ENCODE assay signal across 18 cellular contexts in the genomic region with DNA sequence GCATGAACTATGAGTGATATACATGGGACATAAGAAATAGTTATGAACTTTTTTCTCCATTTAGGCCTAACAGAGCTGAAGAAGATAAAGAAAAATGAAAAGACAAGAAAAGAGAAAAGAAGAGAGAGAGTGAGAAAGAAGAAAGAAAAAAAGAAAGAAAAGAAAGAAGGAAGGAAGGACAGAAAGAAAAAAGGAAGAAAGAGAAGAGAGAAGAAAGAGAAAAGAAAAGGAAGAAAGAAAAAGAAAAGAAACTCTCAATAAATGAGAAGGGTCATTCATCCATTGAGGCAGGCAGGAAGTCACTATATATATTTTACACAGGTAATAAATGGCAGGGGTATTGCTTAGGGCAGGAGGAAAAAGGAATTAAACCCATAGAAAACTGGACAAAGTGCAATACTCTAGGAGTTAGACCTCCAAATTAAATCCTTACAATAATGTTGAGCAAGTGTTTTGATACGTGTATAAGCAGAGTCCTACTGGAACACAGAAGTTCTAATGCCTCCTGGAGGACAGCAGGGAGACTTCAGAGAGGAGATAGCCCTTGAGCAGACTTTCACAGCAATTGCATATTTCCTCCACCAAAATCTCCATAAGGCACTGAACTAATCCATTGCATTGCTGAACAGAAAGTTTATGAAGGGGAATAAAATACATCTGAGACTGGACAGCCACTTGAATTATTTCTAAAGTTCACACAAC.
DNase-seq lines count a peak whose midpoint lies in the region; ATAC-seq and TF ChIP-seq lines count a peak whose summit lies in the region.
"Had no signal": no experiment of that assay in that cellular context is flagged by ENCODE, and none has a peak within 500 bp of the region (broad histone marks: within the 10 kb centered on the region; RNA-seq: fewer than 3 reads in every experiment).

No MANE protein-coding gene starts in this region.

- ATAC-seq in left cardiac atrium = no peak
- ATAC-seq: Panc1; stimulated activated effector memory CD8-positive, alpha-beta T cell treated with anti-CD3 and anti-CD28 coated beads, Interleukin-12 subunit alpha, Interleukin-12 subunit beta, amount 100 ng/mL, for 72 hours had no signal

- intact Hi-C loops in left cardiac atrium (cut with DNase I) = loop anchor here in 1 of 2 donors (5.0 kb wide), 1 partner anchor 48 kb away; no protein-coding TSS in a partner anchor

- no peak overlapping the region for H3K9ac ChIP-seq in smooth muscle cell (ENCODE audit: low read depth)

- H3K9me3 ChIP-seq in HEK293 (ENCODE audit: control insufficient read depth, insufficient read depth, low read depth, low read length) (no peaks in the 10 kb centered on the region), smooth muscle cell (replicated peaks; ENCODE audit: low read depth) (no peaks in the 10 kb centered on the region)
- H3K9me3 ChIP-seq: adrenal gland, MG63, pancreas had no signal

- TF ChIP-seq CTCF in HEK293 (tag by site-specific recombination; IDR thresholded peaks at IDR 0.05) (no peak), NB4 (IDR thresholded peaks at IDR 0.05; ENCODE audit: low read depth, low read length) (no peak), epithelial cell of esophagus (IDR thresholded peaks at IDR 0.05; ENCODE audit: insufficient read depth, low read depth, low read length, missing control alignments) (peak; percentile 28), smooth muscle cell (IDR thresholded peaks at IDR 0.05; ENCODE audit: borderline replicate concordance, insufficient read depth, poor library complexity, severe bottlenecking) (no peak)

- no peaks in the 10 kb centered on the region for H3K27me3 ChIP-seq in smooth muscle cell (ENCODE audit: low read depth)
- H3K27me3 ChIP-seq: adrenal gland, MG63, pancreas had no signal

- H3K36me3 ChIP-seq in HEK293 (ENCODE audit: control insufficient read depth in 2 of 2, insufficient read depth in 1 of 2, low read length in 2 of 2) (no peaks in the 10 kb centered on the region), smooth muscle cell (ENCODE audit: low read depth) (no peaks in the 10 kb centered on the region)
- H3K36me3 ChIP-seq: adrenal gland, MG63, pancreas had no signal

- peak overlapping the region; percentile 68 for H3K4me2 ChIP-seq in smooth muscle cell

- peaks cover 3% of the 10 kb centered on the region; the same call in 1 of the 2 replicates for H3K4me1 ChIP-seq in HEK293 (ENCODE audit: control insufficient read depth, insufficient read depth, low read length)
- peaks cover 3% of the 10 kb centered on the region for H3K4me1 ChIP-seq in smooth muscle cell (ENCODE audit: low read depth)

- H3F3A ChIP-seq in smooth muscle cell (ENCODE audit: low read depth) = peaks cover 11% of the 10 kb centered on the region

- no peaks in the 10 kb centered on the region for H4K20me1 ChIP-seq in smooth muscle cell (ENCODE audit: low read depth)

- CTCF ChIA-PET in HEK293 (lab: Yijun Ruan, JAX) = interaction anchor here (0.7 kb wide), 1 partner anchor 304 kb away, joined by 3 read pairs; no protein-coding TSS in a partner anchor

- POLR2A ChIA-PET in HEK293 (lab: Yijun Ruan, JAX) = no interaction called here

- H3K79me2 ChIP-seq in smooth muscle cell (ENCODE audit: low read depth) = no peaks in the 10 kb centered on the region

- H3K4me3 ChIP-seq in HEK293 (ENCODE audit: low read depth, low read length) = no peak overlapping the region
- no peak overlapping the region for H3K4me3 ChIP-seq in NB4 (ENCODE audit: low read depth, low read length)
- H3K4me3 ChIP-seq in epithelial cell of esophagus (ENCODE audit: low read length) = no peak overlapping the region
- no peak overlapping the region for H3K4me3 ChIP-seq in smooth muscle cell
- H3K4me3 ChIP-seq: adrenal gland, MG63, pancreas had no signal

- H3K27ac ChIP-seq in HEK293 (ENCODE audit: extremely low read depth, low read depth, low read length) (no peak overlapping the region), smooth muscle cell (ENCODE audit: low read depth) (peak overlapping the region; percentile 51)
- H3K27ac ChIP-seq: adrenal gland, C4-2B had no signal

- 83% methylated on average over 1 of the region's 1 CpG for WGBS in smooth muscle cell (ENCODE audit: low lambda C conversion rate)

- no peak for TF ChIP-seq POLR2A in NB4 (IDR thresholded peaks at IDR 0.05; ENCODE audit: extremely low read depth, insufficient read length)

- DNase-seq in NB4 (ENCODE audit: low read depth) = peak; percentile 26
- DNase-seq in epithelial cell of esophagus (ENCODE audit: low read depth) = peak; percentile 15
- no peak for DNase-seq in smooth muscle cell (lab: John Stamatoyannopoulos, UW; ENCODE audit: unreplicated experiment)
- DNase-seq in GF-D8 (lab: John Stamatoyannopoulos, UW) = no peak
- DNase-seq in H4 (ENCODE audit: low spot score) = no peak
- no peak for DNase-seq in left cardiac atrium
- DNase-seq: activated effector memory CD4-positive, alpha-beta T cell treated with Interleukin-2 at 50 U/mL for 16 hours; adrenal gland; DND-41; effector memory CD4-positive, alpha-beta T cell; MG63; NCI-H2029 treated with DMSO at 0.1 percent for 48 hours; NCI-H524 treated with DMSO at 0.1 percent for 48 hours; pancreas had no signal

- H2AFZ ChIP-seq in smooth muscle cell (ENCODE audit: low read depth) = no peak overlapping the region

TF ChIP-seq in HEK293, 187 proteins besides CTCF, POLR2A, EP300 and RAD21:
- TF ChIP-seq SALL2 (tag by site-specific recombination; IDR thresholded peaks at IDR 0.05; ENCODE audit: borderline replicate concordance) (no peak), ZSCAN30 (tag by site-specific recombination; IDR thresholded peaks at IDR 0.05) (no peak), IKZF3 (tag by site-specific recombination; IDR thresholded peaks at IDR 0.05) (no peak), ZNF366 (tag by site-specific recombination; conservative IDR thresholded peaks at IDR 0.05) (0 out of 2 replicates have a peak, but pooled peaks have one; percentile 14), ZNF311 (tag by site-specific recombination; IDR thresholded peaks at IDR 0.05; ENCODE audit: borderline replicate concordance) (no peak), ZNF544 (tag by site-specific recombination; IDR thresholded peaks at IDR 0.05) (no peak), PRDM1 (tag by site-specific recombination; IDR thresholded peaks at IDR 0.05) (peak; percentile 50), ZNF555 (tag by site-specific recombination; conservative IDR thresholded peaks at IDR 0.05) (no peak), ZNF549 (tag by site-specific recombination; IDR thresholded peaks at IDR 0.05) (no peak), ZNF670 (tag by site-specific recombination; IDR thresholded peaks at IDR 0.05; ENCODE audit: low read depth) (no peak)
- TF ChIP-seq, protein P1, sequence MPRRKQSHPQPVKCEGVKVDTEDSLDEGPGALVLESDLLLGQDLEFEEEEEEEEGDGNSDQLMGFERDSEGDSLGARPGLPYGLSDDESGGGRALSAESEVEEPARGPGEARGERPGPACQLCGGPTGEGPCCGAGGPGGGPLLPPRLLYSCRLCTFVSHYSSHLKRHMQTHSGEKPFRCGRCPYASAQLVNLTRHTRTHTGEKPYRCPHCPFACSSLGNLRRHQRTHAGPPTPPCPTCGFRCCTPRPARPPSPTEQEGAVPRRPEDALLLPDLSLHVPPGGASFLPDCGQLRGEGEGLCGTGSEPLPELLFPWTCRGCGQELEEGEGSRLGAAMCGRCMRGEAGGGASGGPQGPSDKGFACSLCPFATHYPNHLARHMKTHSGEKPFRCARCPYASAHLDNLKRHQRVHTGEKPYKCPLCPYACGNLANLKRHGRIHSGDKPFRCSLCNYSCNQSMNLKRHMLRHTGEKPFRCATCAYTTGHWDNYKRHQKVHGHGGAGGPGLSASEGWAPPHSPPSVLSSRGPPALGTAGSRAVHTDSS (tag by site-specific recombination; IDR thresholded peaks at IDR 0.05) = no peak
- TF ChIP-seq, protein P2, sequence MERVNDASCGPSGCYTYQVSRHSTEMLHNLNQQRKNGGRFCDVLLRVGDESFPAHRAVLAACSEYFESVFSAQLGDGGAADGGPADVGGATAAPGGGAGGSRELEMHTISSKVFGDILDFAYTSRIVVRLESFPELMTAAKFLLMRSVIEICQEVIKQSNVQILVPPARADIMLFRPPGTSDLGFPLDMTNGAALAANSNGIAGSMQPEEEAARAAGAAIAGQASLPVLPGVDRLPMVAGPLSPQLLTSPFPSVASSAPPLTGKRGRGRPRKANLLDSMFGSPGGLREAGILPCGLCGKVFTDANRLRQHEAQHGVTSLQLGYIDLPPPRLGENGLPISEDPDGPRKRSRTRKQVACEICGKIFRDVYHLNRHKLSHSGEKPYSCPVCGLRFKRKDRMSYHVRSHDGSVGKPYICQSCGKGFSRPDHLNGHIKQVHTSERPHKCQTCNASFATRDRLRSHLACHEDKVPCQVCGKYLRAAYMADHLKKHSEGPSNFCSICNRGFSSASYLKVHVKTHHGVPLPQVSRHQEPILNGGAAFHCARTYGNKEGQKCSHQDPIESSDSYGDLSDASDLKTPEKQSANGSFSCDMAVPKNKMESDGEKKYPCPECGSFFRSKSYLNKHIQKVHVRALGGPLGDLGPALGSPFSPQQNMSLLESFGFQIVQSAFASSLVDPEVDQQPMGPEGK (tag by site-specific recombination; IDR thresholded peaks at IDR 0.05) = no peak
TF ChIP-seq in HEK293: peak in this region for 2.

Comparison
In these comparisons a context has a peak if more than half of its experiments do, and no peak if none do; other contexts are left out.
1. DNase-seq: peak in NB4 (single experiment) and epithelial cell of esophagus (single experiment); none in smooth muscle cell (single experiment), GF-D8 (single experiment), H4 (single experiment) and left cardiac atrium (single experiment).